In genomic region chr17:43019418-43019817, GRCh38 we compare ENCODE assay signal across 2 cellular contexts.
TF ChIP-seq lines count a peak whose summit lies in the region.

No MANE protein-coding gene starts in this region.

TF ChIP-seq in H1, 55 proteins besides CTCF, POLR2A, EP300 and RAD21:
- TF ChIP-seq HDAC6 (IDR thresholded peaks at IDR 0.05; ENCODE audit: low read depth, low read length) (no peak), BCL11A (IDR thresholded peaks at IDR 0.05; ENCODE audit: low read depth in 2 of 2, low read length in 2 of 2) (no peak), EZH2 (IDR thresholded peaks at IDR 0.05; ENCODE audit: low read depth, low read length, severe bottlenecking) (no peak), KDM1A (IDR thresholded peaks at IDR 0.05; ENCODE audit: borderline replicate concordance, low read length) (no peak)

TF ChIP-seq in neural cell, 6 proteins besides CTCF, POLR2A, EP300 and RAD21:
- TF ChIP-seq TAF1 (IDR thresholded peaks at IDR 0.05; ENCODE audit: low read depth), result no peak
- no peak for TF ChIP-seq MXI1 (conservative IDR thresholded peaks at IDR 0.05; ENCODE audit: poor library complexity, severe bottlenecking)
